14 cellular contexts compared by ENCODE assay signal in genomic region chr6:113907107-113907506, GRCh38. TPM values are rescaled to one million over a fixed set of nuclear protein-coding genes. Genes with fewer than 3 reads are reported as not detected.
A peak's percentile ranks its signal among the peaks of the same experiment; 100 is the strongest.
DNase-seq lines count a peak whose midpoint lies in the region; ATAC-seq and TF ChIP-seq lines count a peak whose summit lies in the region.
"Had no signal": no experiment of that assay in that cellular context is flagged by ENCODE, and none has a peak within 500 bp of the region (broad histone marks: within the 10 kb centered on the region; RNA-seq: fewer than 3 reads in every experiment).

No MANE protein-coding gene starts in this region.

- intact Hi-C loops in PC-3 (cut with micrococcal nuclease) (no loop called here), lower leg skin (cut with DNase I; ENCODE audit: low total_unique reads) (no loop called here)

- H3K4me1 ChIP-seq in PC-3 (ENCODE audit: insufficient read depth, low read length): no peaks in the 10 kb centered on the region
- H3K4me1 ChIP-seq in hepatocyte (ENCODE audit: insufficient read depth): peaks cover 9% of the 10 kb centered on the region
- H3K4me1 ChIP-seq: BLaER1 treated with 17β-estradiol and CSF1 and Interleukin-3, amounts not matched to agents 10 nM and 100 nM; HAP-1 had no signal

- no TSS peak for BruUV-seq in PC-3 (replicated peaks; lab: Mats Ljungman, UMichigan)

- DNase-seq in GM03348 (ENCODE audit: low spot score) (peak; percentile 15), PC-3 (no peak), choroid plexus epithelial cell (ENCODE audit: low read depth) (peak; percentile 61), hepatocyte (ENCODE audit: low spot score) (no peak), NCI-H226 (no peak), lower leg skin (ENCODE audit: low spot score in 2 of 2) (no peak)
- DNase-seq in activated effector memory CD4-positive, alpha-beta T cell treated with Interleukin-2 at 50 U/mL for 16 hours: no peak
- DNase-seq: DMS153, NCI-H1417 treated with DMSO at 0.1 percent for 48 hours, NCI-H2029, NCI-H510A treated with DMSO at 0.1 percent for 48 hours had no signal

- no peak for TF ChIP-seq POLR2A in lower leg skin (IDR thresholded peaks at IDR 0.05)

- H2AFZ ChIP-seq in PC-3 (ENCODE audit: low read length) (no peak overlapping the region), hepatocyte (no peak overlapping the region)

- H3K4me3 ChIP-seq in PC-3 (ENCODE audit: low read length) (no peak overlapping the region), choroid plexus epithelial cell (ENCODE audit: low read depth, low read length) (no peak overlapping the region), hepatocyte (no peak overlapping the region), lower leg skin (ENCODE audit: low read depth, poor library complexity, severe bottlenecking) (no peak overlapping the region)
- H3K4me3 ChIP-seq: BLaER1 treated with 17β-estradiol and CSF1 and Interleukin-3, amounts not matched to agents 10 nM and 100 nM; HAP-1; SK-N-MC had no signal

- no peaks in the 10 kb centered on the region for H3K36me3 ChIP-seq in PC-3 (ENCODE audit: low read depth, low read length)
- H3K36me3 ChIP-seq in hepatocyte (replicated peaks; ENCODE audit: insufficient read depth, low read depth): no peaks in the 10 kb centered on the region
- H3K36me3 ChIP-seq: BLaER1 treated with 17β-estradiol and CSF1 and Interleukin-3, amounts not matched to agents 10 nM and 100 nM; HAP-1 had no signal

- TF ChIP-seq CTCF in PC-3 (conservative IDR thresholded peaks at IDR 0.05; ENCODE audit: low read depth, low read length): 0 out of 2 replicates have a peak, but pooled peaks have one; percentile 23
- peak; percentile 49 for TF ChIP-seq CTCF in choroid plexus epithelial cell (conservative IDR thresholded peaks at IDR 0.05; ENCODE audit: low read depth, low read length)
- TF ChIP-seq CTCF in hepatocyte (IDR thresholded peaks at IDR 0.05; ENCODE audit: poor library complexity): peak; percentile 5
- TF ChIP-seq CTCF in lower leg skin (IDR thresholded peaks at IDR 0.05): no peak

- H3K27ac ChIP-seq in PC-3 (ENCODE audit: low read length) (no peak overlapping the region), hepatocyte (no peak overlapping the region)
- H3K27ac ChIP-seq: BLaER1 treated with 17β-estradiol and CSF1 and Interleukin-3, amounts not matched to agents 10 nM and 100 nM; SK-N-MC had no signal

- no peaks in the 10 kb centered on the region for H3F3A ChIP-seq in PC-3 (ENCODE audit: low read length, unreplicated experiment)

- no peaks in the 10 kb centered on the region for H3K9me2 ChIP-seq in PC-3 (replicated peaks; ENCODE audit: low read length)
- H3K9me2 ChIP-seq in hepatocyte (replicated peaks; ENCODE audit: insufficient read depth): no peaks in the 10 kb centered on the region

- no peaks in the 10 kb centered on the region for H3K27me3 ChIP-seq in PC-3 (ENCODE audit: low read length)
- H3K27me3 ChIP-seq in hepatocyte: no peaks in the 10 kb centered on the region
- H3K27me3 ChIP-seq: BLaER1 treated with 17β-estradiol and CSF1 and Interleukin-3, amounts not matched to agents 10 nM and 100 nM had no signal

- 83% methylated on average over 3 of the region's 3 CpGs for WGBS in hepatocyte (ENCODE audit: low lambda C conversion rate, missing lambda C conversion rate)
- 79 to 90% methylated on average over 3 of the region's 3 CpGs for WGBS in lower leg skin, 2 donors

- H3K9me3 ChIP-seq in PC-3 (ENCODE audit: low read length) (no peaks in the 10 kb centered on the region), hepatocyte (ENCODE audit: low read depth) (no peaks in the 10 kb centered on the region)
- H3K9me3 ChIP-seq: BLaER1 treated with 17β-estradiol and CSF1 and Interleukin-3, amounts not matched to agents 10 nM and 100 nM; HAP-1 had no signal

- H4K20me1 ChIP-seq in PC-3 (ENCODE audit: low read length) (no peaks in the 10 kb centered on the region), hepatocyte (ENCODE audit: insufficient read depth, poor library complexity, severe bottlenecking) (no peaks in the 10 kb centered on the region)
- H4K20me1 ChIP-seq: BLaER1 treated with 17β-estradiol and CSF1 and Interleukin-3, amounts not matched to agents 10 nM and 100 nM had no signal

- no peak for ATAC-seq in PC-3

- no peak overlapping the region for H3K9ac ChIP-seq in PC-3 (ENCODE audit: low read length)
- H3K9ac ChIP-seq: BLaER1 treated with 17β-estradiol and CSF1 and Interleukin-3, amounts not matched to agents 10 nM and 100 nM had no signal

- CTCF ChIA-PET in PC-3 (lab: Charles Lee): no interaction called here

- POLR2A ChIA-PET in PC-3 (lab: Charles Lee; ENCODE audit: unreplicated experiment): no interaction called here

- H3K79me2 ChIP-seq in PC-3 (ENCODE audit: low read length) (no peaks in the 10 kb centered on the region), hepatocyte (no peaks in the 10 kb centered on the region)

- H3K4me2 ChIP-seq in PC-3 (ENCODE audit: low read length) (no peak overlapping the region), hepatocyte (no peak overlapping the region)
- H3K4me2 ChIP-seq: BLaER1 treated with 17β-estradiol and CSF1 and Interleukin-3, amounts not matched to agents 10 nM and 100 nM had no signal

RNA-seq across cellular contexts. Expression of gene MARCKS, which starts 50.0 kb away (rescaled TPM):
- 51.5 and 62.8 TPM in 2 replicates for total RNA-seq in PC-3 (2014; rRNA removed)
- 105 and 129 TPM in 2 replicates for total RNA-seq in hepatocyte
- 95.5 and 96.9 TPM in 2 replicates for polyA plus RNA-seq in hepatocyte
- 100 to 1,000 TPM in 1 of 4 donors, 10 to 100 TPM in 3; 48.6 to 130 (median 66.2) TPM for total RNA-seq in lower leg skin

Comparison
In these comparisons a context has a peak if more than half of its experiments do, and no peak if none do; other contexts are left out.
1. DNase-seq: peak in GM03348 (single experiment) and choroid plexus epithelial cell (single experiment); none in PC-3 (single experiment), hepatocyte (single experiment), NCI-H226 (single experiment), lower leg skin (0 of 2) and activated effector memory CD4-positive, alpha-beta T cell treated with Interleukin-2 at 50 U/mL for 16 hours (single experiment).
2. CTCF ChIP-seq: peak in PC-3 (single experiment), choroid plexus epithelial cell (single experiment) and hepatocyte (single experiment); none in lower leg skin (0 of 3).